In genomic region chr10:11178606-11179221, GRCh38 we compare ENCODE assay signal across 8 cellular contexts.
DNase-seq lines count a peak whose midpoint lies in the region; ATAC-seq and TF ChIP-seq lines count a peak whose summit lies in the region.

No MANE protein-coding gene starts in this region.

- H3K4me2 ChIP-seq in DND-41 (ENCODE audit: insufficient read depth, low read length) = peak overlapping the region; percentile 60

- 53 to 69% methylated on average over 10 of the region's 10 CpGs for WGBS in esophagus squamous epithelium, 2 donors
- 20 to 33% (median 21%) methylated on average over 10 of the region's 10 CpGs for WGBS in spleen, 5 donors

- TF ChIP-seq POLR2A in esophagus squamous epithelium (IDR thresholded peaks at IDR 0.05) (peak in 1 of 4 donors; percentile 48), spleen (IDR thresholded peaks at IDR 0.05) (no peak)

- TF ChIP-seq CTCF in DND-41 (IDR thresholded peaks at IDR 0.05; ENCODE audit: borderline replicate concordance, extremely low read depth, low read length, poor library complexity, severe bottlenecking) = no peak
- no peak for TF ChIP-seq CTCF in esophagus squamous epithelium (IDR thresholded peaks at IDR 0.05)
- TF ChIP-seq CTCF in spleen (IDR thresholded peaks at IDR 0.05 in 8 of 11, conservative IDR thresholded peaks at IDR 0.05 in 3 of 11) = no peak
- TF ChIP-seq CTCF in RWPE1 (conservative IDR thresholded peaks at IDR 0.05; ENCODE audit: low read depth) = no peak

- H3K4me1 ChIP-seq in DND-41 (ENCODE audit: insufficient read depth, low read length) (peaks cover 94% of the 10 kb centered on the region), esophagus squamous epithelium (peaks cover 6 to 64% (median 15%) of the 10 kb centered on the region in 3 donors), spleen (peaks cover 54 to 100% (median 99%) of the 10 kb centered on the region in 6 donors)

- DNase-seq in DND-41 = peak; percentile 94
- peak; percentile 99 for DNase-seq in KBM-7
- peak; percentile 73 to 82 for DNase-seq in activated CD4-positive, alpha-beta T cell treated with anti-CD3 and anti-CD28 coated beads, Interleukin-2, amount 50 U/mL, for 48 hours
- no peak for DNase-seq in esophagus squamous epithelium (lab: John Stamatoyannopoulos, UW)
- peak; percentile 91 for DNase-seq in spleen
- DNase-seq in SW 1271 (lab: John Stamatoyannopoulos, UW) = no peak
- no peak for DNase-seq in RWPE1 (ENCODE audit: low spot score)

- peaks cover 92% of the 10 kb centered on the region for H3K79me2 ChIP-seq in DND-41 (ENCODE audit: insufficient read depth, low read length)

- H3K9me3 ChIP-seq in DND-41 (ENCODE audit: insufficient read depth, low read length, severe bottlenecking) (no peaks in the 10 kb centered on the region), esophagus squamous epithelium (no peaks in the 10 kb centered on the region), spleen (no peaks in the 10 kb centered on the region)

- H3K4me3 ChIP-seq in DND-41 (ENCODE audit: low read depth in 1 of 2, low read length in 2 of 2) (peak overlapping the region in 1 of 2 experiments; percentile 42; a peak in 1 of 4 replicates), esophagus squamous epithelium (peak overlapping the region in 1 of 4 donors; percentile 9), spleen (peak overlapping the region in 4 of 8 donors; percentile 1 to 61 (median 26))

- peak overlapping the region; percentile 57 for H3K9ac ChIP-seq in DND-41 (ENCODE audit: low read depth, low read length)

- intact Hi-C loops in esophagus squamous epithelium (cut with DNase I) = no loop called here
- intact Hi-C loops in spleen (cut with DNase I; ENCODE audit: low total_unique reads) = no loop called here

- ATAC-seq in DND-41 (ENCODE audit: insufficient read depth, low read depth) (peak; percentile 93), GM21515 (IDR thresholded peaks at IDR 0.05; ENCODE audit: unreplicated experiment) (peak; percentile 83)

- POLR2A ChIA-PET in RWPE1 (lab: Yijun Ruan, JAX; ENCODE audit: low non-redundant PET) = no interaction called here

- no peak overlapping the region for H2AFZ ChIP-seq in DND-41 (ENCODE audit: low read depth, low read length)

- H4K20me1 ChIP-seq in DND-41 (ENCODE audit: insufficient read depth, low read length) = peaks cover 9% of the 10 kb centered on the region; the same call in 1 of the 2 replicates

- peaks cover 59% of the 10 kb centered on the region for H3K36me3 ChIP-seq in DND-41 (ENCODE audit: insufficient read depth, low read length)
- no peaks in the 10 kb centered on the region for H3K36me3 ChIP-seq in esophagus squamous epithelium
- peaks cover 0 to 61% (median 7%) of the 10 kb centered on the region in 6 donors for H3K36me3 ChIP-seq in spleen

- no peaks in the 10 kb centered on the region for H3K27me3 ChIP-seq in DND-41 (ENCODE audit: insufficient read depth, low read length, poor library complexity)
- H3K27me3 ChIP-seq in esophagus squamous epithelium = no peaks in the 10 kb centered on the region
- no peaks in the 10 kb centered on the region for H3K27me3 ChIP-seq in spleen (replicated peaks in 1 of 7)

- H3K27ac ChIP-seq in DND-41 (ENCODE audit: low read length) (peak overlapping the region; percentile 93), esophagus squamous epithelium (peak overlapping the region; percentile 22 to 73 (median 68)), spleen (peak overlapping the region; percentile 43 to 99 (median 88)), RWPE1 (no peak overlapping the region)

- CTCF ChIA-PET in RWPE1 (lab: Yijun Ruan, JAX) = interaction anchor here (0.6 to 0.7 kb wide), 2 partner anchors 13 to 39 kb away, joined by 3 read pairs; no protein-coding TSS in a partner anchor

- in situ Hi-C loops in KBM-7 (cut with MboI; ENCODE audit: low pct_unique_long_range_greater_than_20kb, low sequenced_read_pairs) = no loop called here

Comparison
In these comparisons a context has a peak if more than half of its experiments do, and no peak if none do; other contexts are left out.
1. DNase-seq: peak in DND-41 (single experiment), KBM-7 (single experiment), activated CD4-positive, alpha-beta T cell treated with anti-CD3 and anti-CD28 coated beads, Interleukin-2, amount 50 U/mL, for 48 hours (2 of 2) and spleen (single experiment); none in esophagus squamous epithelium (single experiment), SW 1271 (0 of 2) and RWPE1 (single experiment).